ENCODE assay signal across 23 cellular contexts in genomic region chr1:180908084-180908765, GRCh38. TPM values are rescaled to one million over a fixed set of nuclear protein-coding genes. Genes with fewer than 3 reads are reported as not detected.
A peak's percentile ranks its signal among the peaks of the same experiment; 100 is the strongest.
DNase-seq lines count a peak whose midpoint lies in the region; ATAC-seq, FAIRE-seq and TF ChIP-seq lines count a peak whose summit lies in the region.
"Had no signal": no experiment of that assay in that cellular context is flagged by ENCODE, and none has a peak within 500 bp of the region (broad histone marks: within the 10 kb centered on the region; RNA-seq: fewer than 3 reads in every experiment).

No MANE protein-coding gene starts in this region.

- H3K4me1 ChIP-seq in DND-41 (ENCODE audit: insufficient read depth, low read length) (no peaks in the 10 kb centered on the region), Peyer's patch (peaks cover 0 to 13% (median 6%) of the 10 kb centered on the region in 4 donors), upper lobe of right lung (no peaks in the 10 kb centered on the region)

- FAIRE-seq in GM12892 (lab: Jason Lieb, UNC) = peak; percentile 27
- FAIRE-seq: D721Med had no signal

- no peak overlapping the region for H3K4me3 Mint-ChIP-seq in nephron

- intact Hi-C loops in upper lobe of right lung (cut with DNase I) = no loop called here

- H3K27ac Mint-ChIP-seq in nephron = peak overlapping the region; percentile 49 to 79 (median 55)

- no peak overlapping the region for H3K9ac ChIP-seq in DND-41 (ENCODE audit: low read depth, low read length)
- H3K9ac ChIP-seq: GM23248, KMS-11 had no signal

- TF ChIP-seq CTCF in DND-41 (IDR thresholded peaks at IDR 0.05; ENCODE audit: borderline replicate concordance, extremely low read depth, low read length, poor library complexity, severe bottlenecking) = no peak
- no peak for TF ChIP-seq CTCF in Peyer's patch (IDR thresholded peaks at IDR 0.05)
- TF ChIP-seq CTCF in nephron (IDR thresholded peaks at IDR 0.05; ENCODE audit: unreplicated experiment in 3 of 3) = no peak
- no peak for TF ChIP-seq CTCF in upper lobe of right lung (IDR thresholded peaks at IDR 0.05)

- peak; percentile 23; the same call in 1 of the 3 replicates for ATAC-seq in DND-41 (ENCODE audit: insufficient read depth, low read depth)
- no peak for ATAC-seq in upper lobe of right lung
- ATAC-seq: HCT116, Panc1 had no signal

- H3K27ac ChIP-seq in DND-41 (ENCODE audit: low read length) (0 out of 2 replicates have a peak overlapping the region, but pooled peaks have one; percentile 23), Peyer's patch (no peak overlapping the region), upper lobe of right lung (no peak overlapping the region)
- H3K27ac ChIP-seq: C4-2B, GM23248, KMS-11, SJSA1 had no signal

- TF ChIP-seq POLR2A in GM12892 (IDR thresholded peaks at IDR 0.05; ENCODE audit: low read depth, low read length) = no peak
- TF ChIP-seq POLR2A in Peyer's patch (IDR thresholded peaks at IDR 0.05) = no peak

- peaks cover 11% of the 10 kb centered on the region for H3K27me3 ChIP-seq in DND-41 (ENCODE audit: insufficient read depth, low read length, poor library complexity)
- H3K27me3 ChIP-seq in Peyer's patch = no peaks in the 10 kb centered on the region
- peaks cover 8% of the 10 kb centered on the region for H3K27me3 ChIP-seq in upper lobe of right lung
- H3K27me3 ChIP-seq: SJSA1 had no signal

- DNase-seq in DND-41 (peak; percentile 7), GM12892 (ENCODE audit: insufficient read length) (no peak), Peyer's patch (peak in 2 of 3 donors; percentile 8 to 32), upper lobe of right lung (no peak), NCI-H226 (no peak), NCI-H1694 treated with DMSO at 0.1 percent for 48 hours (lab: John Stamatoyannopoulos, UW) (no peak)
- DNase-seq in activated T-cell treated with anti-CD3 and anti-CD28 coated beads, Interleukin-2, amount 50 U/mL, for 1 hour = no peak
- DNase-seq: ACHN, AML-193, GM23248, MV-4-11, NCI-H1417, NCI-H187 treated with DMSO at 0.1 percent for 48 hours, NCI-H345, NCI-H524 treated with DMSO at 0.1 percent for 48 hours, SW 1271 had no signal

- H3K4me3 ChIP-seq in DND-41 (ENCODE audit: low read depth in 1 of 2, low read length in 2 of 2) (no peak overlapping the region), Peyer's patch (no peak overlapping the region), upper lobe of right lung (no peak overlapping the region)
- H3K4me3 ChIP-seq: GM23248, SJSA1 had no signal

- H3K9me3 ChIP-seq in DND-41 (ENCODE audit: insufficient read depth, low read length, severe bottlenecking) (no peaks in the 10 kb centered on the region), Peyer's patch (no peaks in the 10 kb centered on the region), upper lobe of right lung (no peaks in the 10 kb centered on the region)
- H3K9me3 ChIP-seq: SJSA1 had no signal

- H3K9me3 Mint-ChIP-seq in nephron = no peaks in the 10 kb centered on the region

- H3K36me3 Mint-ChIP-seq in nephron (ENCODE audit: low read depth) = no peaks in the 10 kb centered on the region

- H3K79me2 ChIP-seq in DND-41 (ENCODE audit: insufficient read depth, low read length) = no peaks in the 10 kb centered on the region

- H4K20me1 ChIP-seq in DND-41 (ENCODE audit: insufficient read depth, low read length) = no peaks in the 10 kb centered on the region

- no peak overlapping the region for H2AFZ ChIP-seq in DND-41 (ENCODE audit: low read depth, low read length)
- H2AFZ ChIP-seq: GM23248 had no signal

- H3K27me3 Mint-ChIP-seq in nephron (ENCODE audit: low read depth) = peaks cover 5% of the 10 kb centered on the region

- H3K36me3 ChIP-seq in DND-41 (ENCODE audit: insufficient read depth, low read length) (no peaks in the 10 kb centered on the region), Peyer's patch (no peaks in the 10 kb centered on the region), upper lobe of right lung (no peaks in the 10 kb centered on the region)

- H3K4me1 Mint-ChIP-seq in nephron = peaks cover 21% of the 10 kb centered on the region

- H3K4me2 ChIP-seq in DND-41 (ENCODE audit: insufficient read depth, low read length) = no peak overlapping the region
- H3K4me2 ChIP-seq: KMS-11 had no signal

RNA-seq across cellular contexts. Expression of gene KIAA1614, which starts 4.5 kb away (rescaled TPM):
- polyA plus RNA-seq in GM12892 (2012; ENCODE audit: missing spikeins) = 0.40 TPM
- total RNA-seq in Peyer's patch (1 to 10 TPM in 3 of 4 donors, under 1 TPM in 1; 0.35 to 2.5 (median 1.7) TPM), upper lobe of right lung (5.5 TPM)

Comparison
In these comparisons a context has a peak if more than half of its experiments do, and no peak if none do; other contexts are left out.
1. DNase-seq: peak in DND-41 (single experiment) and Peyer's patch (2 of 3); none in GM12892 (single experiment), upper lobe of right lung (single experiment), NCI-H226 (single experiment), activated T-cell treated with anti-CD3 and anti-CD28 coated beads, Interleukin-2, amount 50 U/mL, for 1 hour (single experiment) and NCI-H1694 treated with DMSO at 0.1 percent for 48 hours (single experiment).